In the genomic region with DNA sequence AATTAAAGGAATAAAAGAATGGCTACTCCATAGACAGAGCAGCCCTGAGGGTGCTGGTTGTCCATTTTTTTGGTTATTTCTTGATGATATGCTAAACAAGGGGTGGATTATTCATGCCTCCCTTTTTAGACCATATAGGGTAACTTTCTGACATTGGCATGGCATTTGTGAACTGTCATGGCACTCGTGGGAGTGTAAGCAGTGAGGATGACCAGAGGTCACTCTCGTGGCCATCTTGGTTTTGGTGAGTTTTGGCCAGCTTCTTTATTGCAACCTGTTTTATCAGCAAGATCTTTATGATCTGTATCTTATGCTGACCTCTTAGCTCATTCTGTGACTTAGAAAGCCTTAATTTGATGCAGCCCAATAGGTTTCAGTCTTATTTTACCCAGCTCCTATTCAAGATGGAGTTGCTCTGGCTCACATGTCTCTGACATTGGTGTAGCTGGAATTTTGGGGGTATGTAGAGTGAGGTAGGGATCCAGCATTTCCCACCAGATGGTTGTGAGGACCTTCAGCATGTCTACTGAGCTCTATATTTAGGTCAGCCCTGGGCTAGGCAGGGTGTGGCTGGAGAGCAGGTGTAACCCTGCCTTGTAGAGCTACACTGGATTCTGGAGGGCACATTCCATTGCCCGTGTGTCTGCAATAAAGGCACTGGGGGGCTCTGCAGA, we compare ENCODE assay signal across 22 cellular contexts.
DNase-seq lines count a peak whose midpoint lies in the region; ATAC-seq and TF ChIP-seq lines count a peak whose summit lies in the region.
"Had no signal": no experiment of that assay in that cellular context is flagged by ENCODE, and none has a peak within 500 bp of the region (broad histone marks: within the 10 kb centered on the region; RNA-seq: fewer than 3 reads in every experiment).

No MANE protein-coding gene starts in this region.

- no peaks in the 10 kb centered on the region for H4K20me1 ChIP-seq in HCT116 (ENCODE audit: insufficient read depth)
- H4K20me1 ChIP-seq in Karpas-422 (ENCODE audit: insufficient read depth, low read depth, low read length) = no peaks in the 10 kb centered on the region

- RAD21 ChIA-PET in HCT116 (lab: Charles Lee; ENCODE audit: low non-redundant PET in 1 of 2, low total read pairs in 2 of 2, uncharacterized antibody in 2 of 2, unreplicated experiment in 2 of 2) = no interaction called here

- H3K27me3 ChIP-seq in HCT116 (ENCODE audit: insufficient read depth, low read length) (no peaks in the 10 kb centered on the region), Karpas-422 (ENCODE audit: low read length) (no peaks in the 10 kb centered on the region)

- no TSS peak for BruUV-seq in HCT116 (replicated peaks; lab: Mats Ljungman, UMichigan)

- POLR2A ChIA-PET in HCT116 (lab: Charles Lee) = interaction anchor here (1.0 to 3.0 kb wide), 3 partner anchors 8 to 36 kb away, joined by 3 to 11 read pairs (median 4); no protein-coding TSS in a partner anchor

- CTCF ChIA-PET in HCT116 (lab: Charles Lee) = no interaction called here

- H3K9me2 ChIP-seq in HCT116 (ENCODE audit: insufficient read depth) (no peaks in the 10 kb centered on the region), Karpas-422 (replicated peaks; ENCODE audit: insufficient read depth, low read length) (no peaks in the 10 kb centered on the region)

- no peak for DNase-seq in HCT116 (ENCODE audit: low read depth, low spot score)
- peak; percentile 65 for DNase-seq in RPMI7951 (ENCODE audit: low read depth)
- DNase-seq in memory B cell (ENCODE audit: low spot score in 2 of 2) = no peak
- DNase-seq in stimulated activated effector memory CD8-positive, alpha-beta T cell treated with anti-CD3 and anti-CD28 coated beads, Interleukin-12 subunit alpha, Interleukin-12 subunit beta, amount 100 ng/mL, for 72 hours (ENCODE audit: low spot score in 2 of 2) = no peak
- no peak for DNase-seq in T1000 (lab: John Stamatoyannopoulos, UW)
- DNase-seq in NOMO-1 (lab: John Stamatoyannopoulos, UW; ENCODE audit: unreplicated experiment in 2 of 2) = no peak
- no peak for DNase-seq in Karpas-422
- DNase-seq: C1 segment of cervical spinal cord; Caco-2; CD4-positive, alpha-beta memory T cell; DMS79; EL; GDM1; H7; MM.1S; NCI-H2029; NCI-H446; NCI-H524 treated with DMSO at 0.1 percent for 48 hours; NCI-H774; PC-3; RPMI8226; SHP77 had no signal

- H3K27me3 Mint-ChIP-seq in memory B cell = no peaks in the 10 kb centered on the region
- H3K27me3 Mint-ChIP-seq: CD4-positive, alpha-beta memory T cell had no signal

- H3K79me2 ChIP-seq in HCT116 (ENCODE audit: insufficient read depth, low read length) = peaks cover 25% of the 10 kb centered on the region
- H3K79me2 ChIP-seq in Karpas-422 (ENCODE audit: low read length) = no peaks in the 10 kb centered on the region

- H3K4me2 ChIP-seq in HCT116 (ENCODE audit: low read length) (peak overlapping the region; percentile 42), Karpas-422 (ENCODE audit: low read depth, low read length, poor library complexity, severe bottlenecking) (no peak overlapping the region)

- peak overlapping the region; percentile 12 for H3K27ac Mint-ChIP-seq in memory B cell
- H3K27ac Mint-ChIP-seq in stimulated activated effector memory CD8-positive, alpha-beta T cell treated with anti-CD3 and anti-CD28 coated beads, Interleukin-12 subunit alpha, Interleukin-12 subunit beta, amount 100 ng/mL, for 72 hours = peak overlapping the region; percentile 29

- peak overlapping the region; percentile 100; the same call in 1 of the 2 replicates for H3K27ac ChIP-seq in HCT116 (ENCODE audit: low read depth, low read length)
- no peak overlapping the region for H3K27ac ChIP-seq in Karpas-422 (ENCODE audit: low read length)

- H3K36me3 ChIP-seq in HCT116 (ENCODE audit: control insufficient read depth in 1 of 2, insufficient read depth in 2 of 2, low read length in 2 of 2) = peaks cover 0 to 7% of the 10 kb centered on the region in 2 experiments; a peak in 1 of 4 replicates
- no peaks in the 10 kb centered on the region for H3K36me3 ChIP-seq in Karpas-422 (ENCODE audit: insufficient read depth, low read length)

- H3K4me3 ChIP-seq in HCT116 (replicated peaks in 1 of 2; ENCODE audit: low read depth in 1 of 2, low read length in 2 of 2) = no peak overlapping the region
- no peak overlapping the region for H3K4me3 ChIP-seq in Karpas-422 (ENCODE audit: low read length)

- H3K9me3 Mint-ChIP-seq in memory B cell = no peaks in the 10 kb centered on the region
- no peaks in the 10 kb centered on the region for H3K9me3 Mint-ChIP-seq in stimulated activated effector memory CD8-positive, alpha-beta T cell treated with anti-CD3 and anti-CD28 coated beads, Interleukin-12 subunit alpha, Interleukin-12 subunit beta, amount 100 ng/mL, for 72 hours

- intact Hi-C loops in HCT116 (cut with micrococcal nuclease) = loop anchor here (10.0 kb wide), 1 partner anchor 189 kb away; no protein-coding TSS in a partner anchor

- peaks cover 22% of the 10 kb centered on the region for H3K36me3 Mint-ChIP-seq in memory B cell
- no peaks in the 10 kb centered on the region for H3K36me3 Mint-ChIP-seq in stimulated activated effector memory CD8-positive, alpha-beta T cell treated with anti-CD3 and anti-CD28 coated beads, Interleukin-12 subunit alpha, Interleukin-12 subunit beta, amount 100 ng/mL, for 72 hours

- H3K9ac ChIP-seq in HCT116 (ENCODE audit: low read length) = no peak overlapping the region
- H3K9ac ChIP-seq in Karpas-422 (ENCODE audit: low read length) = no peak overlapping the region

- TF ChIP-seq POLR2A in HCT116 (IDR thresholded peaks at IDR 0.05; ENCODE audit: borderline replicate concordance, extremely low read depth, insufficient read depth, insufficient read length) = no peak

- H3K4me3 Mint-ChIP-seq in memory B cell = no peak overlapping the region
- no peak overlapping the region for H3K4me3 Mint-ChIP-seq in stimulated activated effector memory CD8-positive, alpha-beta T cell treated with anti-CD3 and anti-CD28 coated beads, Interleukin-12 subunit alpha, Interleukin-12 subunit beta, amount 100 ng/mL, for 72 hours
- H3K4me3 Mint-ChIP-seq: CD4-positive, alpha-beta memory T cell had no signal

- H3K9me3 ChIP-seq in HCT116 (ENCODE audit: control insufficient read depth in 1 of 2, insufficient read depth in 1 of 2, low read depth in 1 of 2, low read length in 2 of 2) (no peaks in the 10 kb centered on the region), Karpas-422 (ENCODE audit: low read length) (no peaks in the 10 kb centered on the region)
- H3K9me3 ChIP-seq: Caco-2 had no signal

- H2AFZ ChIP-seq in HCT116 (ENCODE audit: low read depth, low read length, poor library complexity, severe bottlenecking) (no peak overlapping the region), Karpas-422 (ENCODE audit: low read length) (no peak overlapping the region)

- ATAC-seq in HCT116 (no peak), memory B cell (ENCODE audit: low read depth) (no peak)
- ATAC-seq in stimulated activated effector memory CD8-positive, alpha-beta T cell treated with anti-CD3 and anti-CD28 coated beads, Interleukin-12 subunit alpha, Interleukin-12 subunit beta, amount 100 ng/mL, for 72 hours = no peak
- ATAC-seq: PC-3 had no signal

- TF ChIP-seq CTCF in HCT116 (IDR thresholded peaks at IDR 0.05 in 2 of 3, conservative IDR thresholded peaks at IDR 0.05 in 1 of 3; ENCODE audit: borderline replicate concordance in 1 of 3, insufficient read depth in 1 of 3, low read depth in 2 of 3, low read length in 2 of 3) = no peak

- TF ChIP-seq RAD21 in HCT116 (IDR thresholded peaks at IDR 0.05; ENCODE audit: low read depth) = no peak

- H3K4me1 Mint-ChIP-seq in memory B cell = peaks cover 23% of the 10 kb centered on the region
- peaks cover 13% of the 10 kb centered on the region for H3K4me1 Mint-ChIP-seq in stimulated activated effector memory CD8-positive, alpha-beta T cell treated with anti-CD3 and anti-CD28 coated beads, Interleukin-12 subunit alpha, Interleukin-12 subunit beta, amount 100 ng/mL, for 72 hours

- H3K4me1 ChIP-seq in HCT116 (ENCODE audit: control insufficient read depth in 1 of 2, insufficient read depth in 2 of 2, low read length in 2 of 2) (peaks cover 64 to 79% of the 10 kb centered on the region in 2 experiments), Karpas-422 (ENCODE audit: low read length) (no peaks in the 10 kb centered on the region)

TF ChIP-seq in HCT116, 20 proteins besides CTCF, POLR2A, EP300 and RAD21:
- TF ChIP-seq CBX3 (IDR thresholded peaks at IDR 0.05; ENCODE audit: low read depth) (0 out of 2 replicates have a peak, but pooled peaks have one; percentile 33), TCF7L2 (IDR thresholded peaks at IDR 0.05; ENCODE audit: borderline replicate concordance, extremely low read depth, insufficient read depth, insufficient read length) (no peak)
- TF ChIP-seq, protein P1, sequence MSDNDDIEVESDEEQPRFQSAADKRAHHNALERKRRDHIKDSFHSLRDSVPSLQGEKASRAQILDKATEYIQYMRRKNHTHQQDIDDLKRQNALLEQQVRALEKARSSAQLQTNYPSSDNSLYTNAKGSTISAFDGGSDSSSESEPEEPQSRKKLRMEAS (IDR thresholded peaks at IDR 0.05) = 0 out of 2 replicates have a peak, but pooled peaks have one; percentile 28
